In the genomic region with DNA sequence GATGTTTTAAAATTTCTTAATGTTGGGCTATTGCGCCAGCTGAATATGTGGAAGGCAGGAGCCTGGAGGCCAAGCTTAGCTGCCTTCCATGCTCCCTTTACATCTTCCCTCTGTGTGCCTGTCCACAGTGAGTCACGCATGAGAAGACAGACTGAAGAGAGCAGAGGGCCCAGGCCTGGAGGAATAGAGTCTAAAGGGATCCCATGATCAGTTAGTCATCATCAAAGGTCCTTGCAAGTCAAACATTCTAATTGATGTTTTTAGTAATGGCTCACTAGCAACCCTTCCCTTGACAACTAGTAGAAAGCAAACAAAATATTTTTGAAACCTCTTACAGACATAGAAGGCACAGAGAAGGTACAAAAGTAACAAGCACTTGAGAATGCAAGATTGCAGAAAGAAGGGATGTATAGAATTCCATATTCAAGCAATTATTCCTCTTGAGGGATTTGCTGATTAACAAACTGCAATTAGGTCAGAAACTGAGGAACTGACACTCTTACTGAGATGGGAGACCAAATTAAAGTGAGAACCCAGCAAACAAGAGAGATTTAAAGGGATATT, we compare ENCODE assay signal across 15 cellular contexts. TPM values are rescaled to one million over a fixed set of nuclear protein-coding genes. Genes with fewer than 3 reads are reported as not detected.
A peak's percentile ranks its signal among the peaks of the same experiment; 100 is the strongest.
DNase-seq lines count a peak whose midpoint lies in the region; ATAC-seq and TF ChIP-seq lines count a peak whose summit lies in the region.
"Had no signal": no experiment of that assay in that cellular context is flagged by ENCODE, and none has a peak within 500 bp of the region (broad histone marks: within the 10 kb centered on the region; RNA-seq: fewer than 3 reads in every experiment).

No MANE protein-coding gene starts in this region.

- no peaks in the 10 kb centered on the region for H3K36me3 ChIP-seq in MM.1S (replicated peaks; ENCODE audit: insufficient read depth, low read length)
- H3K36me3 ChIP-seq: BLaER1, WERI-Rb-1 had no signal

- H3K79me2 ChIP-seq in MM.1S (ENCODE audit: low read length) = no peaks in the 10 kb centered on the region

- H3K9me3 ChIP-seq in MM.1S (replicated peaks; ENCODE audit: insufficient read depth, low read length) = no peaks in the 10 kb centered on the region
- H3K9me3 ChIP-seq: BLaER1 had no signal

- no peak overlapping the region for H3K27ac ChIP-seq in MM.1S (ENCODE audit: low read length)
- H3K27ac ChIP-seq: BLaER1, WERI-Rb-1 had no signal

- no peaks in the 10 kb centered on the region for H3K36me3 Mint-ChIP-seq in activated CD8-positive, alpha-beta T cell treated with anti-CD3 and anti-CD28 coated beads for 36 hours (ENCODE audit: low read depth)
- H3K36me3 Mint-ChIP-seq in activated CD8-positive, alpha-beta T cell treated with anti-CD3 and anti-CD28 coated beads, Interleukin-2, amount 10 ng/mL, durations not matched to agents 7 days and 5 days (ENCODE audit: low read depth) = no peaks in the 10 kb centered on the region
- H3K36me3 Mint-ChIP-seq in stimulated activated memory B cell treated with anti-CD40 and anti-IgM and Interleukin-4, amounts not matched to agents 10 μg/mL and 1 μg/mL and 100 μg/mL, for 72 hours = no peaks in the 10 kb centered on the region

- H3K4me1 ChIP-seq in MM.1S (ENCODE audit: low read length) = no peaks in the 10 kb centered on the region
- H3K4me1 ChIP-seq: BLaER1 had no signal

- H3K27me3 Mint-ChIP-seq in activated CD8-positive, alpha-beta T cell treated with anti-CD3 and anti-CD28 coated beads for 36 hours = no peaks in the 10 kb centered on the region
- peaks cover 4% of the 10 kb centered on the region for H3K27me3 Mint-ChIP-seq in activated CD8-positive, alpha-beta T cell treated with anti-CD3 and anti-CD28 coated beads, Interleukin-2, amount 10 ng/mL, durations not matched to agents 7 days and 5 days (ENCODE audit: low read depth)
- H3K27me3 Mint-ChIP-seq in stimulated activated memory B cell treated with anti-CD40 and anti-IgM and Interleukin-4, amounts not matched to agents 10 μg/mL and 1 μg/mL and 100 μg/mL, for 72 hours = no peaks in the 10 kb centered on the region

- POLR2A ChIA-PET in activated CD8-positive, alpha-beta T cell treated with anti-CD3 and anti-CD28 coated beads for 36 hours (lab: Charles Lee) = no interaction called here
- POLR2A ChIA-PET in activated CD8-positive, alpha-beta T cell treated with anti-CD3 and anti-CD28 coated beads, Interleukin-2, amount 10 ng/mL, durations not matched to agents 7 days and 5 days (lab: Charles Lee) = no interaction called here

- H3K27ac Mint-ChIP-seq in activated CD8-positive, alpha-beta T cell treated with anti-CD3 and anti-CD28 coated beads for 36 hours = no peak overlapping the region
- no peak overlapping the region for H3K27ac Mint-ChIP-seq in activated CD8-positive, alpha-beta T cell treated with anti-CD3 and anti-CD28 coated beads, Interleukin-2, amount 10 ng/mL, durations not matched to agents 7 days and 5 days
- H3K27ac Mint-ChIP-seq in stimulated activated memory B cell treated with anti-CD40 and anti-IgM and Interleukin-4, amounts not matched to agents 10 μg/mL and 1 μg/mL and 100 μg/mL, for 72 hours = peak overlapping the region; percentile 69
- H3K27ac Mint-ChIP-seq: mesothelial cell of epicardium had no signal

- CTCF ChIA-PET in activated CD8-positive, alpha-beta T cell treated with anti-CD3 and anti-CD28 coated beads for 36 hours (lab: Charles Lee) = no interaction called here
- CTCF ChIA-PET in activated CD8-positive, alpha-beta T cell treated with anti-CD3 and anti-CD28 coated beads, Interleukin-2, amount 10 ng/mL, durations not matched to agents 7 days and 5 days (lab: Charles Lee) = no interaction called here

- peak; percentile 68 for ATAC-seq in activated CD8-positive, alpha-beta T cell treated with anti-CD3 and anti-CD28 coated beads for 36 hours
- no peak for ATAC-seq in activated CD8-positive, alpha-beta T cell treated with anti-CD3 and anti-CD28 coated beads, Interleukin-2, amount 10 ng/mL, durations not matched to agents 7 days and 5 days
- ATAC-seq in stimulated activated memory B cell treated with anti-CD40 and anti-IgM and Interleukin-4, amounts not matched to agents 10 μg/mL and 1 μg/mL and 100 μg/mL, for 72 hours = no peak

- H3K4me3 ChIP-seq in fibroblast of mammary gland (ENCODE audit: control insufficient read depth, low read depth, low read length) (no peak overlapping the region), MM.1S (ENCODE audit: low read length) (no peak overlapping the region)
- H3K4me3 ChIP-seq: BLaER1 had no signal

- no peak overlapping the region for H2AFZ ChIP-seq in MM.1S (ENCODE audit: low read length)

- no peaks in the 10 kb centered on the region for H3K9me3 Mint-ChIP-seq in activated CD8-positive, alpha-beta T cell treated with anti-CD3 and anti-CD28 coated beads for 36 hours
- H3K9me3 Mint-ChIP-seq in activated CD8-positive, alpha-beta T cell treated with anti-CD3 and anti-CD28 coated beads, Interleukin-2, amount 10 ng/mL, durations not matched to agents 7 days and 5 days (ENCODE audit: insufficient read depth) = no peaks in the 10 kb centered on the region
- H3K9me3 Mint-ChIP-seq in stimulated activated memory B cell treated with anti-CD40 and anti-IgM and Interleukin-4, amounts not matched to agents 10 μg/mL and 1 μg/mL and 100 μg/mL, for 72 hours = no peaks in the 10 kb centered on the region

- H3K4me2 ChIP-seq in MM.1S (ENCODE audit: low read depth, low read length) = no peak overlapping the region
- H3K4me2 ChIP-seq: BLaER1 had no signal

- no peaks in the 10 kb centered on the region for H3K4me1 Mint-ChIP-seq in activated CD8-positive, alpha-beta T cell treated with anti-CD3 and anti-CD28 coated beads for 36 hours (ENCODE audit: low read depth)
- H3K4me1 Mint-ChIP-seq in activated CD8-positive, alpha-beta T cell treated with anti-CD3 and anti-CD28 coated beads, Interleukin-2, amount 10 ng/mL, durations not matched to agents 7 days and 5 days (ENCODE audit: low read depth) = peaks cover 2% of the 10 kb centered on the region
- H3K4me1 Mint-ChIP-seq in stimulated activated memory B cell treated with anti-CD40 and anti-IgM and Interleukin-4, amounts not matched to agents 10 μg/mL and 1 μg/mL and 100 μg/mL, for 72 hours = peaks cover 22% of the 10 kb centered on the region
- H3K4me1 Mint-ChIP-seq: mesothelial cell of epicardium had no signal

- no peak overlapping the region for H3K4me3 Mint-ChIP-seq in activated CD8-positive, alpha-beta T cell treated with anti-CD3 and anti-CD28 coated beads for 36 hours
- H3K4me3 Mint-ChIP-seq in activated CD8-positive, alpha-beta T cell treated with anti-CD3 and anti-CD28 coated beads, Interleukin-2, amount 10 ng/mL, durations not matched to agents 7 days and 5 days = no peak overlapping the region
- no peak overlapping the region for H3K4me3 Mint-ChIP-seq in stimulated activated memory B cell treated with anti-CD40 and anti-IgM and Interleukin-4, amounts not matched to agents 10 μg/mL and 1 μg/mL and 100 μg/mL, for 72 hours
- H3K4me3 Mint-ChIP-seq: mesothelial cell of epicardium had no signal

- H4K20me1 ChIP-seq in MM.1S (ENCODE audit: insufficient read depth, low read length) = no peaks in the 10 kb centered on the region
- H4K20me1 ChIP-seq: BLaER1 had no signal

- no peak for DNase-seq in activated CD8-positive, alpha-beta T cell treated with anti-CD3 and anti-CD28 coated beads for 36 hours
- DNase-seq in activated CD8-positive, alpha-beta T cell treated with anti-CD3 and anti-CD28 coated beads, Interleukin-2, amount 10 ng/mL, durations not matched to agents 7 days and 5 days = no peak
- DNase-seq in NCI-H69 (lab: John Stamatoyannopoulos, UW) = peak; percentile 69
- peak; percentile 96 for DNase-seq in fibroblast of mammary gland (ENCODE audit: low read depth)
- no peak for DNase-seq in stimulated activated CD4-positive, alpha-beta T cell treated with anti-CD3 and anti-CD28 coated beads, Interleukin-15, amount 100 ng/mL, for 24 hours
- no peak for DNase-seq in MM.1S
- DNase-seq in stimulated activated CD4-positive, alpha-beta T cell treated with anti-CD3 and anti-CD28 coated beads, Interleukin-2, amount 100 ng/mL, for 24 hours = no peak
- DNase-seq: glutamatergic neuron, NCI-H1930, retina, RPMI8226, WERI-Rb-1 had no signal

- no peak overlapping the region for H3K9ac ChIP-seq in MM.1S (ENCODE audit: low read length)
- H3K9ac ChIP-seq: BLaER1 had no signal

- intact Hi-C loops in activated CD8-positive, alpha-beta T cell treated with anti-CD3 and anti-CD28 coated beads for 36 hours (cut with micrococcal nuclease) = no loop called here

- H3F3A ChIP-seq in MM.1S (ENCODE audit: insufficient read depth, low read length) = no peaks in the 10 kb centered on the region

- H3K9me2 ChIP-seq in MM.1S (replicated peaks; ENCODE audit: insufficient read depth, low read length) = no peaks in the 10 kb centered on the region

- H3K27me3 ChIP-seq in MM.1S (replicated peaks; ENCODE audit: insufficient read depth, low read length) = no peaks in the 10 kb centered on the region
- H3K27me3 ChIP-seq: BLaER1 had no signal

- TF ChIP-seq CTCF in activated CD8-positive, alpha-beta T cell treated with anti-CD3 and anti-CD28 coated beads for 36 hours (IDR thresholded peaks at IDR 0.05) = no peak
- no peak for TF ChIP-seq CTCF in fibroblast of mammary gland (conservative IDR thresholded peaks at IDR 0.05; ENCODE audit: control insufficient read depth, insufficient read depth, low read depth, low read length)
- TF ChIP-seq CTCF in MM.1S (IDR thresholded peaks at IDR 0.05; ENCODE audit: low read length) = no peak

RNA-seq across cellular contexts. Expression of gene APBB1IP, which starts 30.7 kb away (rescaled TPM):
- total RNA-seq in activated CD8-positive, alpha-beta T cell treated with anti-CD3 and anti-CD28 coated beads for 36 hours = 10 to 100 TPM; 61.9 to 64.8 TPM
- total RNA-seq in activated CD8-positive, alpha-beta T cell treated with anti-CD3 and anti-CD28 coated beads, Interleukin-2, amount 10 ng/mL, durations not matched to agents 7 days and 5 days = 10 to 100 TPM; 75.9 to 76.0 TPM

Comparison
In these comparisons a context has a peak if more than half of its experiments do, and no peak if none do; other contexts are left out.
1. DNase-seq: peak in NCI-H69 (single experiment) and fibroblast of mammary gland (single experiment); none in activated CD8-positive, alpha-beta T cell treated with anti-CD3 and anti-CD28 coated beads for 36 hours (single experiment), activated CD8-positive, alpha-beta T cell treated with anti-CD3 and anti-CD28 coated beads, Interleukin-2, amount 10 ng/mL, durations not matched to agents 7 days and 5 days (single experiment), stimulated activated CD4-positive, alpha-beta T cell treated with anti-CD3 and anti-CD28 coated beads, Interleukin-15, amount 100 ng/mL, for 24 hours (single experiment), MM.1S (single experiment) and stimulated activated CD4-positive, alpha-beta T cell treated with anti-CD3 and anti-CD28 coated beads, Interleukin-2, amount 100 ng/mL, for 24 hours (0 of 2).